1 cellular context compared by ENCODE assay signal in the genomic region with DNA sequence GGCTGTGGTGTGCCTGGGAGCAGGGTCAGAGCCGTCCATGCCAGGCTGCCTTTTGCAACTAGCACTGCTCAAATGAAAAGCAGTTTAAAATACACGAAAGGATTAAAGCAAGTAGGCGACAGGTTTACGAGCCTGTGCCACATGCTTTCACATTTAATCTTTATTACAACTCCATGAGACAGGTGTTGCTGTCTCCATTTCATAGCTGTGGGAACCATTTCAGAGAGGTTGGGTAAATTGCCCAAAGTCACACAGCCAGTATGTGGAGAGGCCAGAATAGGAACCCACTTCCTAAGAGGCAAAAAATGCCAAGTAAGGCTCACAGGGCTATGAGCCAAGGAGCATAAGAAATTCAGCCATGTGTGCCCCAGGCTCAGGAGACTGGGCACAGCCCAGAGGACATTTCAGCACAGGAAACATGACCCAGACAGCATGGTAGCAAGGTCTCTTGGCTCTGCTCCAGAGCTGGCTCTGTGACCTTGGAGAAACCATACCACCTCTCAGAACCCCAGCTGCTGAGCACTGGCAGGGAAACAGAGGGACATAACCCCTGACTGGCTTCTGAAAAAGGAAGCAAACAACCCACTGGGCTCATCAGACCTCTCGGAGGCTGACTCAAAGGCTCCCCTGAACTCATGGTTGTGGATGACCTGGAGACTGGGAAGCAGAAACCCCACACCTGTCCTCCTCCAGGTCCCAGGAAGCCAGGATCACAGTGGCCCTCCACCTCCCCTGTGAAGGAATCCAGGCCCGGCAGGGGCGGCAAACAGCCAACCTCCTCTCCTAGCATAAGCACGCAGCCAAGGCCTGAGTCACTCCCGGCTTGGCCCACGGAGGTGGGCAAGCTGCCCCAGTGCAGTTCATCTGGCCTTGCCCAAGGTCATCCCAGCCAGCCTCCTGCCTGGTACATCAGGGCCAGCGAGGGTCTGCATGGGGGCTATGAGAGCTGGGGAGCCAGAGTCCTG.
TF ChIP-seq lines count a peak whose summit lies in the region.

No MANE protein-coding gene starts in this region.

TF ChIP-seq in HEK293, 187 proteins besides CTCF, POLR2A, EP300 and RAD21:
- TF ChIP-seq ZNF768 (tag by site-specific recombination; IDR thresholded peaks at IDR 0.05) (peak; percentile 83; the same call in 1 of the 2 replicates), ZIC2 (tag by site-specific recombination; IDR thresholded peaks at IDR 0.05) (0 out of 2 replicates have a peak, but pooled peaks have one; percentile 53)
- TF ChIP-seq, protein P1, sequence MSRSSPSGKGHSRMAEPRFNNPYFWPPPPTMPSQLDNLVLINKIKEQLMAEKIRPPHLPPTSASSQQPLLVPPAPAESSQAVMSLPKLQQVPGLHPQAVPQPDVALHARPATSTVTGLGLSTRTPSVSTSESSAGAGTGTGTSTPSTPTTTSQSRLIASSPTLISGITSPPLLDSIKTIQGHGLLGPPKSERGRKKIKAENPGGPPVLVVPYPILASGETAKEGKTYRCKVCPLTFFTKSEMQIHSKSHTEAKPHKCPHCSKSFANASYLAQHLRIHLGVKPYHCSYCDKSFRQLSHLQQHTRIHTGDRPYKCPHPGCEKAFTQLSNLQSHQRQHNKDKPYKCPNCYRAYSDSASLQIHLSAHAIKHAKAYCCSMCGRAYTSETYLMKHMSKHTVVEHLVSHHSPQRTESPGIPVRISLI (tag by site-specific recombination; IDR thresholded peaks at IDR 0.05), result no peak
TF ChIP-seq in HEK293: peak in this region for 2.
